11 cellular contexts compared by ENCODE assay signal in the genomic region with DNA sequence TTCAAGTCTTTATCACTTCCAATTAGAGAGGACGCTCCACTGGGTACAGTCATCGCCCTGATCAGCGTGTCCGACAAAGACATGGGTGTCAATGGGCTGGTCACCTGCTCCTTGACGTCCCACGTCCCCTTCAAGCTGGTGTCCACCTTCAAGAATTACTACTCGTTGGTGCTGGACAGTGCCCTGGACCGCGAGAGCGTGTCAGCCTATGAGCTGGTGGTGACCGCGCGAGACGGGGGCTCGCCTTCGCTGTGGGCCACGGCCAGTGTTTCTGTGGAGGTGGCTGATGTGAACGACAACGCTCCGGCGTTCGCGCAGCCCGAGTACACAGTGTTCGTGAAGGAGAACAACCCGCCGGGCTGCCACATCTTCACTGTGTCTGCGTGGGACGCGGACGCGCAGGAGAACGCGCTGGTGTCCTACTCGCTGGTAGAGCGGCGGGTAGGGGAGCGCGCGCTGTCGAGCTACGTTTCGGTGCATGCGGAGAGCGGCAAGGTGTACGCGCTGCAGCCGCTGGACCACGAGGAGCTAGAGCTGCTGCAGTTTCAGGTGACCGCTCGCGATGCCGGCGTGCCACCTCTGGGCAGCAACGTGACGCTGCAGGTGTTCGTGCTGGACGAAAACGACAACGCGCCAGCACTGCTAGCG. TPM values are rescaled to one million over a fixed set of nuclear protein-coding genes. Genes with fewer than 3 reads are reported as not detected.
"Had no signal": no experiment of that assay in that cellular context is flagged by ENCODE, and none has a peak within 500 bp of the region (broad histone marks: within the 10 kb centered on the region; RNA-seq: fewer than 3 reads in every experiment).

No MANE protein-coding gene starts in this region.

RNA-seq across cellular contexts. Expression of a gene that starts 1.5 kb away (rescaled TPM):
- total RNA-seq: activated CD4-positive, alpha-beta T cell treated with anti-CD3 and anti-CD28 coated beads for 36 hours; activated CD4-positive, alpha-beta T cell treated with anti-CD3 and anti-CD28 coated beads, Interleukin-2, amount 10 ng/mL, durations not matched to agents 7 days and 5 days; activated CD8-positive, alpha-beta T cell treated with anti-CD3 and anti-CD28 coated beads, Interleukin-2, amount 10 ng/mL, durations not matched to agents 7 days and 5 days; activated naive CD8-positive, alpha-beta T cell treated with anti-CD3 and anti-CD28 coated beads, Interleukin-2, amount 10 ng/mL, durations not matched to agents 7 days and 5 days; activated T-helper 2 cell treated with anti-CD3 and anti-CD28 coated beads, Interferon-gamma antibody, Interleukin-2, Interleukin-4, amounts not matched to agents 10 μg/mL and 5 μg/mL and 100 μg/mL, durations not matched to agents 14 hours and 24 hours and 36 hours; ascending aorta; NCI-H460 had no signal

RNA-seq across cellular contexts. Expression of a gene that starts 7.5 kb away (rescaled TPM):
- total RNA-seq: activated CD4-positive, alpha-beta T cell treated with anti-CD3 and anti-CD28 coated beads for 36 hours; activated CD4-positive, alpha-beta T cell treated with anti-CD3 and anti-CD28 coated beads, Interleukin-2, amount 10 ng/mL, durations not matched to agents 7 days and 5 days; activated CD8-positive, alpha-beta T cell treated with anti-CD3 and anti-CD28 coated beads, Interleukin-2, amount 10 ng/mL, durations not matched to agents 7 days and 5 days; activated naive CD8-positive, alpha-beta T cell treated with anti-CD3 and anti-CD28 coated beads, Interleukin-2, amount 10 ng/mL, durations not matched to agents 7 days and 5 days; activated T-helper 2 cell treated with anti-CD3 and anti-CD28 coated beads, Interferon-gamma antibody, Interleukin-2, Interleukin-4, amounts not matched to agents 10 μg/mL and 5 μg/mL and 100 μg/mL, durations not matched to agents 14 hours and 24 hours and 36 hours; ascending aorta; NCI-H460; RPMI7951 had no signal

RNA-seq across cellular contexts. Expression of a gene that starts 13.0 kb away (rescaled TPM):
- total RNA-seq: activated CD4-positive, alpha-beta T cell treated with anti-CD3 and anti-CD28 coated beads for 36 hours; activated CD4-positive, alpha-beta T cell treated with anti-CD3 and anti-CD28 coated beads, Interleukin-2, amount 10 ng/mL, durations not matched to agents 7 days and 5 days; activated CD8-positive, alpha-beta T cell treated with anti-CD3 and anti-CD28 coated beads, Interleukin-2, amount 10 ng/mL, durations not matched to agents 7 days and 5 days; activated naive CD8-positive, alpha-beta T cell treated with anti-CD3 and anti-CD28 coated beads, Interleukin-2, amount 10 ng/mL, durations not matched to agents 7 days and 5 days; activated T-helper 2 cell treated with anti-CD3 and anti-CD28 coated beads, Interferon-gamma antibody, Interleukin-2, Interleukin-4, amounts not matched to agents 10 μg/mL and 5 μg/mL and 100 μg/mL, durations not matched to agents 14 hours and 24 hours and 36 hours; ascending aorta; LHCN-M2; NCI-H460; SJSA1 had no signal

RNA-seq across cellular contexts. Expression of a gene that starts 13.7 kb away (rescaled TPM):
- total RNA-seq: activated CD4-positive, alpha-beta T cell treated with anti-CD3 and anti-CD28 coated beads for 36 hours; activated CD4-positive, alpha-beta T cell treated with anti-CD3 and anti-CD28 coated beads, Interleukin-2, amount 10 ng/mL, durations not matched to agents 7 days and 5 days; activated CD8-positive, alpha-beta T cell treated with anti-CD3 and anti-CD28 coated beads, Interleukin-2, amount 10 ng/mL, durations not matched to agents 7 days and 5 days; activated naive CD8-positive, alpha-beta T cell treated with anti-CD3 and anti-CD28 coated beads, Interleukin-2, amount 10 ng/mL, durations not matched to agents 7 days and 5 days; activated T-helper 2 cell treated with anti-CD3 and anti-CD28 coated beads, Interferon-gamma antibody, Interleukin-2, Interleukin-4, amounts not matched to agents 10 μg/mL and 5 μg/mL and 100 μg/mL, durations not matched to agents 14 hours and 24 hours and 36 hours; ascending aorta; LHCN-M2; NCI-H460; RPMI7951; SJSA1 had no signal
- polyA plus RNA-seq: SK-N-SH had no signal

RNA-seq across cellular contexts. Expression of a gene that starts 19.4 kb away (rescaled TPM):
- total RNA-seq: activated CD4-positive, alpha-beta T cell treated with anti-CD3 and anti-CD28 coated beads for 36 hours; activated CD4-positive, alpha-beta T cell treated with anti-CD3 and anti-CD28 coated beads, Interleukin-2, amount 10 ng/mL, durations not matched to agents 7 days and 5 days; activated CD8-positive, alpha-beta T cell treated with anti-CD3 and anti-CD28 coated beads, Interleukin-2, amount 10 ng/mL, durations not matched to agents 7 days and 5 days; activated naive CD8-positive, alpha-beta T cell treated with anti-CD3 and anti-CD28 coated beads, Interleukin-2, amount 10 ng/mL, durations not matched to agents 7 days and 5 days; activated T-helper 2 cell treated with anti-CD3 and anti-CD28 coated beads, Interferon-gamma antibody, Interleukin-2, Interleukin-4, amounts not matched to agents 10 μg/mL and 5 μg/mL and 100 μg/mL, durations not matched to agents 14 hours and 24 hours and 36 hours; ascending aorta; LHCN-M2; NCI-H460; SJSA1 had no signal
